ENCODE assay signal across 9 cellular contexts in genomic region chr17:27282054-27282501, GRCh38. TPM values are rescaled to one million over a fixed set of nuclear protein-coding genes. Genes with fewer than 3 reads are reported as not detected.
A peak's percentile ranks its signal among the peaks of the same experiment; 100 is the strongest.
DNase-seq lines count a peak whose midpoint lies in the region; ATAC-seq and TF ChIP-seq lines count a peak whose summit lies in the region.
"Had no signal": no experiment of that assay in that cellular context is flagged by ENCODE, and none has a peak within 500 bp of the region (broad histone marks: within the 10 kb centered on the region; RNA-seq: fewer than 3 reads in every experiment).

No MANE protein-coding gene starts in this region.

- no peak for TF ChIP-seq CTCF in cardiac fibroblast (IDR thresholded peaks at IDR 0.05; ENCODE audit: low read depth, low read length)

- H3K4me3 Mint-ChIP-seq in stimulated activated memory B cell treated with anti-CD40 and anti-IgM and Interleukin-4, amounts not matched to agents 10 μg/mL and 1 μg/mL and 100 μg/mL, for 72 hours, result no peak overlapping the region
- H3K4me3 Mint-ChIP-seq in activated T-helper 17 cell treated with anti-CD3 and anti-CD28 coated beads, Interleukin-2, amount 50 U/mL, for 72 hours, result no peak overlapping the region
- no peak overlapping the region for H3K4me3 Mint-ChIP-seq in activated T-cell treated with anti-CD3 and anti-CD28 coated beads, Interleukin-2, amount 50 U/mL, for 24 hours
- no peak overlapping the region for H3K4me3 Mint-ChIP-seq in activated CD4-positive, alpha-beta memory T cell treated with anti-CD3 and anti-CD28 coated beads for 36 hours

- POLR2A ChIA-PET in activated CD4-positive, alpha-beta memory T cell treated with anti-CD3 and anti-CD28 coated beads for 36 hours (lab: Charles Lee), result interaction anchor here (1.3 kb wide), 1 partner anchor 12 kb away, joined by 3 read pairs; the partner anchor contains the start of gene WSB1

- no peaks in the 10 kb centered on the region for H3K36me3 Mint-ChIP-seq in stimulated activated memory B cell treated with anti-CD40 and anti-IgM and Interleukin-4, amounts not matched to agents 10 μg/mL and 1 μg/mL and 100 μg/mL, for 72 hours
- no peaks in the 10 kb centered on the region for H3K36me3 Mint-ChIP-seq in activated T-helper 17 cell treated with anti-CD3 and anti-CD28 coated beads, Interleukin-2, amount 50 U/mL, for 72 hours (ENCODE audit: low read depth)
- H3K36me3 Mint-ChIP-seq in activated T-cell treated with anti-CD3 and anti-CD28 coated beads, Interleukin-2, amount 50 U/mL, for 24 hours (ENCODE audit: low read depth), result no peaks in the 10 kb centered on the region
- H3K36me3 Mint-ChIP-seq in activated CD4-positive, alpha-beta memory T cell treated with anti-CD3 and anti-CD28 coated beads for 36 hours, result no peaks in the 10 kb centered on the region

- peaks cover 48% of the 10 kb centered on the region for H3K4me1 Mint-ChIP-seq in stimulated activated memory B cell treated with anti-CD40 and anti-IgM and Interleukin-4, amounts not matched to agents 10 μg/mL and 1 μg/mL and 100 μg/mL, for 72 hours
- no peaks in the 10 kb centered on the region for H3K4me1 Mint-ChIP-seq in activated T-helper 17 cell treated with anti-CD3 and anti-CD28 coated beads, Interleukin-2, amount 50 U/mL, for 72 hours
- no peaks in the 10 kb centered on the region for H3K4me1 Mint-ChIP-seq in activated T-cell treated with anti-CD3 and anti-CD28 coated beads, Interleukin-2, amount 50 U/mL, for 24 hours (ENCODE audit: low read depth)
- no peaks in the 10 kb centered on the region for H3K4me1 Mint-ChIP-seq in activated CD4-positive, alpha-beta memory T cell treated with anti-CD3 and anti-CD28 coated beads for 36 hours (ENCODE audit: low read depth)

- ATAC-seq in GM18873 (IDR thresholded peaks at IDR 0.05; ENCODE audit: low FRiP score, unreplicated experiment) (peak; percentile 64), HG03095 (IDR thresholded peaks at IDR 0.05; ENCODE audit: unreplicated experiment) (peak; percentile 77), GM19324 (IDR thresholded peaks at IDR 0.05; ENCODE audit: low FRiP score, unreplicated experiment) (no peak)
- peak; percentile 86 for ATAC-seq in stimulated activated memory B cell treated with anti-CD40 and anti-IgM and Interleukin-4, amounts not matched to agents 10 μg/mL and 1 μg/mL and 100 μg/mL, for 72 hours
- no peak for ATAC-seq in activated T-helper 17 cell treated with anti-CD3 and anti-CD28 coated beads, Interleukin-2, amount 50 U/mL, for 72 hours (replicated peaks)

- CTCF ChIA-PET in activated CD4-positive, alpha-beta memory T cell treated with anti-CD3 and anti-CD28 coated beads for 36 hours (lab: Charles Lee), result interaction anchor here (0.9 kb wide), 1 partner anchor 72 kb away, joined by 4 read pairs; no protein-coding TSS in a partner anchor

- H3K4me3 ChIP-seq in cardiac fibroblast (replicated peaks in 1 of 2; ENCODE audit: low read depth in 2 of 2, low read length in 2 of 2), result no peak overlapping the region
- H3K4me3 ChIP-seq: ovary had no signal

- intact Hi-C loops in activated CD4-positive, alpha-beta memory T cell treated with anti-CD3 and anti-CD28 coated beads for 36 hours (cut with micrococcal nuclease), result no loop called here

- H3K27ac Mint-ChIP-seq in stimulated activated memory B cell treated with anti-CD40 and anti-IgM and Interleukin-4, amounts not matched to agents 10 μg/mL and 1 μg/mL and 100 μg/mL, for 72 hours, result peak overlapping the region; percentile 54
- no peak overlapping the region for H3K27ac Mint-ChIP-seq in activated T-helper 17 cell treated with anti-CD3 and anti-CD28 coated beads, Interleukin-2, amount 50 U/mL, for 72 hours
- no peak overlapping the region for H3K27ac Mint-ChIP-seq in activated T-cell treated with anti-CD3 and anti-CD28 coated beads, Interleukin-2, amount 50 U/mL, for 24 hours
- H3K27ac Mint-ChIP-seq in activated CD4-positive, alpha-beta memory T cell treated with anti-CD3 and anti-CD28 coated beads for 36 hours, result no peak overlapping the region

- H3K9me3 Mint-ChIP-seq in stimulated activated memory B cell treated with anti-CD40 and anti-IgM and Interleukin-4, amounts not matched to agents 10 μg/mL and 1 μg/mL and 100 μg/mL, for 72 hours, result no peaks in the 10 kb centered on the region
- H3K9me3 Mint-ChIP-seq in activated T-helper 17 cell treated with anti-CD3 and anti-CD28 coated beads, Interleukin-2, amount 50 U/mL, for 72 hours, result no peaks in the 10 kb centered on the region
- H3K9me3 Mint-ChIP-seq in activated T-cell treated with anti-CD3 and anti-CD28 coated beads, Interleukin-2, amount 50 U/mL, for 24 hours, result no peaks in the 10 kb centered on the region
- H3K9me3 Mint-ChIP-seq in activated CD4-positive, alpha-beta memory T cell treated with anti-CD3 and anti-CD28 coated beads for 36 hours, result no peaks in the 10 kb centered on the region

- peak; percentile 85 to 96 for DNase-seq in cardiac fibroblast (ENCODE audit: low read depth in 2 of 2)
- no peak for DNase-seq in activated T-cell treated with anti-CD3 and anti-CD28 coated beads, Interleukin-2, amount 50 U/mL, for 24 hours
- no peak for DNase-seq in activated CD4-positive, alpha-beta memory T cell treated with anti-CD3 and anti-CD28 coated beads for 36 hours
- DNase-seq: ovary had no signal

- H3K27me3 Mint-ChIP-seq in stimulated activated memory B cell treated with anti-CD40 and anti-IgM and Interleukin-4, amounts not matched to agents 10 μg/mL and 1 μg/mL and 100 μg/mL, for 72 hours, result no peaks in the 10 kb centered on the region
- H3K27me3 Mint-ChIP-seq in activated T-helper 17 cell treated with anti-CD3 and anti-CD28 coated beads, Interleukin-2, amount 50 U/mL, for 72 hours, result no peaks in the 10 kb centered on the region
- peaks cover 2% of the 10 kb centered on the region for H3K27me3 Mint-ChIP-seq in activated T-cell treated with anti-CD3 and anti-CD28 coated beads, Interleukin-2, amount 50 U/mL, for 24 hours
- H3K27me3 Mint-ChIP-seq in activated CD4-positive, alpha-beta memory T cell treated with anti-CD3 and anti-CD28 coated beads for 36 hours, result no peaks in the 10 kb centered on the region

RNA-seq across cellular contexts. Expression of gene WSB1, which starts 11.8 kb away (rescaled TPM):
- total RNA-seq in activated T-helper 17 cell treated with anti-CD3 and anti-CD28 coated beads, Interleukin-2, amount 50 U/mL, for 72 hours, result 100 to 1,000 TPM; 118 to 403 TPM
- 100 to 1,000 TPM; 135 to 147 TPM for total RNA-seq in activated CD4-positive, alpha-beta memory T cell treated with anti-CD3 and anti-CD28 coated beads for 36 hours

Comparison
In these comparisons a context has a peak if more than half of its experiments do, and no peak if none do; other contexts are left out.
1. ATAC-seq: peak in GM18873 (single experiment), HG03095 (single experiment) and stimulated activated memory B cell treated with anti-CD40 and anti-IgM and Interleukin-4, amounts not matched to agents 10 μg/mL and 1 μg/mL and 100 μg/mL, for 72 hours (single experiment); none in activated T-helper 17 cell treated with anti-CD3 and anti-CD28 coated beads, Interleukin-2, amount 50 U/mL, for 72 hours (single experiment) and GM19324 (single experiment).
2. DNase-seq: peak in cardiac fibroblast (2 of 2); none in activated T-cell treated with anti-CD3 and anti-CD28 coated beads, Interleukin-2, amount 50 U/mL, for 24 hours (single experiment) and activated CD4-positive, alpha-beta memory T cell treated with anti-CD3 and anti-CD28 coated beads for 36 hours (single experiment).